18 cellular contexts compared by ENCODE assay signal in genomic region chr9:100346836-100347235, GRCh38. TPM values are rescaled to one million over a fixed set of nuclear protein-coding genes. Genes with fewer than 3 reads are reported as not detected.
A peak's percentile ranks its signal among the peaks of the same experiment; 100 is the strongest.
DNase-seq lines count a peak whose midpoint lies in the region; ATAC-seq and TF ChIP-seq lines count a peak whose summit lies in the region.
"Had no signal": no experiment of that assay in that cellular context is flagged by ENCODE, and none has a peak within 500 bp of the region (broad histone marks: within the 10 kb centered on the region; RNA-seq: fewer than 3 reads in every experiment).

No MANE protein-coding gene starts in this region.

- no peaks in the 10 kb centered on the region for H3K27me3 ChIP-seq in lung (ENCODE audit: control insufficient read depth, insufficient read depth)
- H3K27me3 ChIP-seq: adrenal gland, heart right ventricle, Peyer's patch, tibial artery had no signal

- intact Hi-C loops in Right ventricle myocardium superior (cut with DNase I), result no loop called here
- intact Hi-C loops in cardiac septum (cut with DNase I), result no loop called here

- no peak overlapping the region for H3K27ac ChIP-seq in lung (ENCODE audit: low read depth in 1 of 2, low read length in 1 of 2)
- H3K27ac ChIP-seq: A549, adrenal gland, heart right ventricle, Peyer's patch, tibial artery had no signal

- no peaks in the 10 kb centered on the region for H3K9me3 ChIP-seq in lung (ENCODE audit: control insufficient read depth in 2 of 2, insufficient read depth in 1 of 2, low read length in 1 of 2)
- H3K9me3 ChIP-seq: A549, adrenal gland, heart right ventricle, Peyer's patch, tibial artery had no signal

- peaks cover 2 to 7% of the 10 kb centered on the region in 2 donors for H3K36me3 ChIP-seq in lung (ENCODE audit: control insufficient read depth in 2 of 2, insufficient read depth in 2 of 2, low read length in 2 of 2)
- H3K36me3 ChIP-seq: adrenal gland had no signal

- H3K4me3 ChIP-seq in cardiac fibroblast (replicated peaks in 1 of 2; ENCODE audit: low read depth in 2 of 2, low read length in 2 of 2) (no peak overlapping the region), lung (no peak overlapping the region)
- H3K4me3 ChIP-seq: A549, adrenal gland, heart right ventricle, Peyer's patch, tibial artery had no signal

- DNase-seq in Right ventricle myocardium superior (no peak), cardiac septum (ENCODE audit: low spot score) (no peak), cardiac fibroblast (ENCODE audit: low read depth in 2 of 2) (peak; percentile 56 to 82), lung (ENCODE audit: low spot score) (no peak), 8988T (no peak), NOMO-1 treated with dmso at 0.1 percent for 144 hours (lab: John Stamatoyannopoulos, UW; ENCODE audit: unreplicated experiment) (no peak), ecto neural progenitor cell (ENCODE audit: low spot score) (no peak)
- DNase-seq: activated CD8-positive, alpha-beta T cell treated with anti-CD3 and anti-CD28 coated beads for 36 hours; heart right ventricle; KG1; kidney; midbrain; NCI-H1417; Peyer's patch; tibial artery had no signal

- 68 to 81% methylated on average over 3 of the region's 3 CpGs for WGBS in lung, 2 donors

- H3K4me1 ChIP-seq in lung (ENCODE audit: control insufficient read depth in 2 of 2, insufficient read depth in 2 of 2, low read length in 2 of 2), result peaks cover 0 to 21% of the 10 kb centered on the region in 2 donors

- no peak for TF ChIP-seq CTCF in cardiac fibroblast (IDR thresholded peaks at IDR 0.05; ENCODE audit: low read depth, low read length)
- no peak for TF ChIP-seq CTCF in lung (IDR thresholded peaks at IDR 0.05; ENCODE audit: control extremely low read depth, extremely low read depth)

- ATAC-seq in Right ventricle myocardium superior (ENCODE audit: poor library complexity), result peak; percentile 65
- peak; percentile 53 for ATAC-seq in lung (ENCODE audit: insufficient read depth, low FRiP score)
- ATAC-seq in HG02623 (IDR thresholded peaks at IDR 0.05; ENCODE audit: unreplicated experiment), result no peak
- ATAC-seq: A549; activated CD8-positive, alpha-beta T cell treated with anti-CD3 and anti-CD28 coated beads for 36 hours had no signal

RNA-seq across cellular contexts. Expression of gene TEX10, which starts 5.9 kb away (rescaled TPM):
- total RNA-seq in Right ventricle myocardium superior, result 8.0 TPM
- total RNA-seq in cardiac septum, result 7.6 TPM
- total RNA-seq in lung, result 10 to 100 TPM; 11.2 to 37.4 TPM
- 1 to 10 TPM; 5.1 to 8.0 TPM for polyA plus RNA-seq in lung

Comparison
In these comparisons a context has a peak if more than half of its experiments do, and no peak if none do; other contexts are left out.
1. DNase-seq: peak in cardiac fibroblast (2 of 2); none in Right ventricle myocardium superior (single experiment), cardiac septum (single experiment), lung (single experiment), 8988T (single experiment), NOMO-1 treated with dmso at 0.1 percent for 144 hours (single experiment) and ecto neural progenitor cell (single experiment).